ENCODE assay signal across 27 cellular contexts in the genomic region with DNA sequence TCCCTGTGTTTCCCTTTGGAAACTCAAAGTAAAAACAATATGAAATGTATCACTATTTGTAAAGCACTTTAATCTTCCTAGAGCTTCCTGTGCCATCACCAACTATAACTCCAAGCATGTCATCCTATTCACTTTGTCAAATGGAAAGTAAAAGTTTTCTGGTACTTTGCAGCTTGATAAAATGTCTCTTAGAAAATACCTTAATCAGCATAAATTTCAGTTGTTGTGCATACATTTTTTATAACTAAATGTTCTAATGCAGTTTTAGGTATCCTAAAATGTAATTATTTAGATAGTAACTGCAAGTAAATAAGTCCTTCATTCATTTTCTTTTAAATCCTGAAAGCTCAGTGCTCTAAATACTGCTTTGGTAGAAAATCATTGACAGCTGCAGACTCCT.
DNase-seq lines count a peak whose midpoint lies in the region; ATAC-seq, FAIRE-seq and TF ChIP-seq lines count a peak whose summit lies in the region.
"Had no signal": no experiment of that assay in that cellular context is flagged by ENCODE, and none has a peak within 500 bp of the region (broad histone marks: within the 10 kb centered on the region; RNA-seq: fewer than 3 reads in every experiment).

No MANE protein-coding gene starts in this region.

- H3K36me3 Mint-ChIP-seq in CD4-positive, alpha-beta memory T cell, result no peaks in the 10 kb centered on the region
- H3K36me3 Mint-ChIP-seq: CD14-positive monocyte; CD4-positive, CD25-positive, alpha-beta regulatory T cell; CD8-positive, alpha-beta T cell had no signal

- ATAC-seq in A549 (no peak), K562 (no peak)
- ATAC-seq: CD8-positive, alpha-beta T cell; GM12878 had no signal

- CTCF ChIA-PET in A549 (lab: Yijun Ruan, JAX) (no interaction called here), K562 (lab: Yijun Ruan, JAX; ENCODE audit: low intra/inter-chr PET ratio) (no interaction called here)
- CTCF ChIA-PET in CD4-positive, alpha-beta memory T cell (lab: Charles Lee; ENCODE audit: partially characterized antibody), result interaction anchor here (1.6 kb wide), 1 partner anchor 10 kb away, joined by 3 read pairs; no protein-coding TSS in a partner anchor

- H3K4me1 ChIP-seq in A549, result no peaks in the 10 kb centered on the region
- no peaks in the 10 kb centered on the region for H3K4me1 ChIP-seq in K562 (replicated peaks in 1 of 2; ENCODE audit: control insufficient read depth in 2 of 2, insufficient read depth in 2 of 2, low read length in 2 of 2)
- no peaks in the 10 kb centered on the region for H3K4me1 ChIP-seq in CD4-positive, alpha-beta memory T cell (ENCODE audit: insufficient read depth, low read length)
- H3K4me1 ChIP-seq: BE2C, BLaER1, Caco-2 had no signal

- no peak overlapping the region for H3K4me2 ChIP-seq in A549
- H3K4me2 ChIP-seq in K562 (ENCODE audit: insufficient read depth, low read length), result no peak overlapping the region
- H3K4me2 ChIP-seq: BLaER1 had no signal

- BruUV-seq in K562 (replicated peaks; lab: Mats Ljungman, UMichigan), result no TSS peak

- H2AFZ ChIP-seq in K562 (ENCODE audit: low read depth, low read length), result no peak overlapping the region

- peaks cover 0 to 13% (median 2%) of the 10 kb centered on the region in 8 donors for H3K9me3 Mint-ChIP-seq in CD4-positive, alpha-beta memory T cell

- H3K27ac ChIP-seq in A549, result no peak overlapping the region
- no peak overlapping the region for H3K27ac ChIP-seq in K562 (ENCODE audit: extremely low read depth, low read depth, low read length)
- no peak overlapping the region for H3K27ac ChIP-seq in CD4-positive, alpha-beta memory T cell (ENCODE audit: low read depth, low read length)
- H3K27ac ChIP-seq: 22Rv1, BLaER1 had no signal

- H4K20me1 ChIP-seq in K562 (replicated peaks; ENCODE audit: control insufficient read depth, insufficient read depth, low read length), result no peaks in the 10 kb centered on the region
- H4K20me1 ChIP-seq: BLaER1 had no signal

- no peak overlapping the region for H3K9ac ChIP-seq in K562 (ENCODE audit: insufficient read depth in 1 of 2, low read depth in 2 of 2, low read length in 2 of 2)
- H3K9ac ChIP-seq: BLaER1 had no signal

- DNase-seq in NCI-H446 (lab: John Stamatoyannopoulos, UW) (peak; percentile 15 to 48), NCI-H446 treated with DMSO at 0.1 percent for 48 hours (lab: John Stamatoyannopoulos, UW) (no peak), A549 (ENCODE audit: low read depth in 1 of 2, low spot score in 1 of 2) (no peak), K562 (ENCODE audit: extremely low read depth in 1 of 4, low spot score in 3 of 4) (no peak), DMS 273 (lab: John Stamatoyannopoulos, UW; ENCODE audit: unreplicated experiment) (no peak)
- DNase-seq in CD4-positive, alpha-beta memory T cell, result no peak
- DNase-seq: ACHN; BE2C; C1 segment of cervical spinal cord; Caco-2; Calu3; CD4-positive, CD25-positive, alpha-beta regulatory T cell; CD8-positive, alpha-beta T cell; DMS 273 treated with DMSO at 0.1 percent for 48 hours; DMS153; DMS53; DMS79; DND-41; EL; GDM1 had no signal

- TF ChIP-seq EP300 in A549 (IDR thresholded peaks at IDR 0.05), result no peak
- TF ChIP-seq EP300 in K562 (IDR thresholded peaks at IDR 0.05; ENCODE audit: low read length), result no peak

- H3K4me3 ChIP-seq in A549, result no peak overlapping the region
- no peak overlapping the region for H3K4me3 ChIP-seq in K562
- H3K4me3 ChIP-seq in CD4-positive, alpha-beta memory T cell (ENCODE audit: low read length in 2 of 2), result no peak overlapping the region
- H3K4me3 ChIP-seq: BLaER1, GM12878 had no signal

- no peaks in the 10 kb centered on the region for H3K27me3 ChIP-seq in K562 (ENCODE audit: control insufficient read depth in 2 of 2, insufficient read depth in 2 of 2, low read length in 2 of 2)
- no peaks in the 10 kb centered on the region for H3K27me3 ChIP-seq in CD4-positive, alpha-beta memory T cell (ENCODE audit: insufficient read depth, low read length)
- H3K27me3 ChIP-seq: BE2C, BLaER1 had no signal

- no peaks in the 10 kb centered on the region for H3K9me1 ChIP-seq in K562 (ENCODE audit: control insufficient read depth, insufficient read depth, low read length)

- no peak for FAIRE-seq in A549 (lab: Jason Lieb, UNC)
- FAIRE-seq in K562 (lab: Jason Lieb, UNC), result no peak
- FAIRE-seq: D721Med, GM12878, GM12892, GM18507 had no signal

- no peak for TF ChIP-seq CTCF in A549 (IDR thresholded peaks at IDR 0.05)
- TF ChIP-seq CTCF in K562 (IDR thresholded peaks at IDR 0.05 in 2 of 3, conservative IDR thresholded peaks at IDR 0.05 in 1 of 3; ENCODE audit: insufficient read depth in 2 of 3, low read depth in 1 of 3, low read length in 3 of 3), result no peak

- no peak for TF ChIP-seq POLR2A in A549 (IDR thresholded peaks at IDR 0.05; ENCODE audit: low read length)
- no peak for TF ChIP-seq POLR2A in K562 (conservative IDR thresholded peaks at IDR 0.05)

- H3K9me3 ChIP-seq in A549, result no peaks in the 10 kb centered on the region
- H3K9me3 ChIP-seq in K562 (replicated peaks; ENCODE audit: control insufficient read depth, insufficient read depth, low read depth, low read length), result 0 out of 2 replicates have a peak, but pooled peaks cover 1% of the 10 kb centered on the region
- no peaks in the 10 kb centered on the region for H3K9me3 ChIP-seq in CD4-positive, alpha-beta memory T cell (ENCODE audit: control insufficient read depth in 1 of 2, low read length in 2 of 2)
- H3K9me3 ChIP-seq: BE2C, BLaER1, Caco-2 had no signal

- H3K36me3 ChIP-seq in K562 (ENCODE audit: control insufficient read depth, insufficient read depth, low read length), result no peaks in the 10 kb centered on the region
- H3K36me3 ChIP-seq in CD4-positive, alpha-beta memory T cell (ENCODE audit: insufficient read depth, low read length), result no peaks in the 10 kb centered on the region
- H3K36me3 ChIP-seq: BE2C, BLaER1 had no signal

- intact Hi-C loops in K562 (cut with micrococcal nuclease), result no loop called here
- intact Hi-C loops in CD4-positive, alpha-beta memory T cell (cut with micrococcal nuclease), result no loop called here

- TF ChIP-seq RAD21 in A549 (conservative IDR thresholded peaks at IDR 0.05 in 1 of 2, IDR thresholded peaks at IDR 0.05 in 1 of 2) (no peak), K562 (CRISPR knock-in tag; conservative IDR thresholded peaks at IDR 0.05 in 1 of 2, IDR thresholded peaks at IDR 0.05 in 1 of 2) (no peak)

- POLR2A ChIA-PET in A549 (lab: Yijun Ruan, JAX) (no interaction called here), K562 (lab: Yijun Ruan, JAX) (no interaction called here)
- POLR2A ChIA-PET in CD4-positive, alpha-beta memory T cell (lab: Charles Lee; ENCODE audit: partially characterized antibody), result no interaction called here

- H3K79me2 ChIP-seq in K562 (ENCODE audit: control insufficient read depth, insufficient read depth, low read length), result no peaks in the 10 kb centered on the region

- no peak overlapping the region for H3K27ac Mint-ChIP-seq in CD4-positive, alpha-beta memory T cell
- H3K27ac Mint-ChIP-seq: CD14-positive monocyte; CD8-positive, alpha-beta T cell had no signal

- H3K4me1 Mint-ChIP-seq in CD4-positive, alpha-beta memory T cell, result no peaks in the 10 kb centered on the region
- H3K4me1 Mint-ChIP-seq: CD14-positive monocyte; CD4-positive, CD25-positive, alpha-beta regulatory T cell had no signal

- in situ Hi-C loops in K562 (cut with MboI), result no loop called here

- H3K27me3 Mint-ChIP-seq in CD4-positive, alpha-beta memory T cell, result no peaks in the 10 kb centered on the region
- H3K27me3 Mint-ChIP-seq: CD4-positive, CD25-positive, alpha-beta regulatory T cell had no signal

- no peak overlapping the region for H3K4me3 Mint-ChIP-seq in CD4-positive, alpha-beta memory T cell
- H3K4me3 Mint-ChIP-seq: CD14-positive monocyte; CD4-positive, CD25-positive, alpha-beta regulatory T cell; CD8-positive, alpha-beta T cell had no signal

TF ChIP-seq in A549, 52 proteins besides CTCF, POLR2A, EP300 and RAD21:
- peak; percentile 88 for TF ChIP-seq MAFK (IDR thresholded peaks at IDR 0.05; ENCODE audit: partially characterized antibody)
- no peak for TF ChIP-seq RARB (CRISPR knock-in tag; IDR thresholded peaks at IDR 0.05)

TF ChIP-seq in K562, 482 proteins besides CTCF, POLR2A, EP300 and RAD21:
- TF ChIP-seq ZNF384 (IDR thresholded peaks at IDR 0.05; ENCODE audit: low read depth, low read length) (no peak), NFE2 (IDR thresholded peaks at IDR 0.05; ENCODE audit: low read depth) (no peak), LEF1 (IDR thresholded peaks at IDR 0.05) (no peak), BCL6 (CRISPR knock-in tag; IDR thresholded peaks at IDR 0.05) (no peak), NCOR1 (IDR thresholded peaks at IDR 0.05) (no peak), YBX1 (IDR thresholded peaks at IDR 0.05) (no peak), SREBF2 (CRISPR knock-in tag; IDR thresholded peaks at IDR 0.05) (no peak), MAFF (IDR thresholded peaks at IDR 0.05; ENCODE audit: low read length) (peak; percentile 77), C11orf30 (IDR thresholded peaks at IDR 0.05; ENCODE audit: low read depth) (peak; percentile 51), TEAD2 (tag; IDR thresholded peaks at IDR 0.05) (no peak), ZSCAN29 (IDR thresholded peaks at IDR 0.05) (no peak), MAFG (tag; conservative IDR thresholded peaks at IDR 0.05) (peak; percentile 62), ZNF316 (IDR thresholded peaks at IDR 0.05) (peak; percentile 76), MAFK (IDR thresholded peaks at IDR 0.05; ENCODE audit: low read length) (peak; percentile 76), SMAD3 (CRISPR knock-in tag; conservative IDR thresholded peaks at IDR 0.05) (no peak)
- TF ChIP-seq, protein P1, sequence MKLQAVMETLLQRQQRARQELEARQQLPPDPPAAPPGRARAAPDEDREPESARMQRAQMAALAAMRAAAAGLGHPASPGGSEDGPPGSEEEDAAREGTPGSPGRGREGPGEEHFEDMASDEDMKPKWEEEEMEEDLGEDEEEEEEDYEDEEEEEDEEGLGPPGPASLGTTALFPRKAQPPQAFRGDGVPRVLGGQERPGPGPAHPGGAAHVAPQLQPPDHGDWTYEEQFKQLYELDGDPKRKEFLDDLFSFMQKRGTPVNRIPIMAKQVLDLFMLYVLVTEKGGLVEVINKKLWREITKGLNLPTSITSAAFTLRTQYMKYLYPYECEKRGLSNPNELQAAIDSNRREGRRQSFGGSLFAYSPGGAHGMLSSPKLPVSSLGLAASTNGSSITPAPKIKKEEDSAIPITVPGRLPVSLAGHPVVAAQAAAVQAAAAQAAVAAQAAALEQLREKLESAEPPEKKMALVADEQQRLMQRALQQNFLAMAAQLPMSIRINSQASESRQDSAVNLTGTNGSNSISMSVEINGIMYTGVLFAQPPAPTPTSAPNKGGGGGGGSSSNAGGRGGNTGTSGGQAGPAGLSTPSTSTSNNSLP (IDR thresholded peaks at IDR 0.05; ENCODE audit: borderline replicate concordance, low read depth, low read length), result no peak

Comparison
In these comparisons a context has a peak if more than half of its experiments do, and no peak if none do; other contexts are left out.
1. DNase-seq: peak in NCI-H446 (2 of 2); none in NCI-H446 treated with DMSO at 0.1 percent for 48 hours (single experiment), A549 (0 of 2), K562 (0 of 4), DMS 273 (single experiment) and CD4-positive, alpha-beta memory T cell (0 of 5).